10 cellular contexts compared by ENCODE assay signal in genomic region chr20:37291724-37292126, GRCh38. TPM values are rescaled to one million over a fixed set of nuclear protein-coding genes. Genes with fewer than 3 reads are reported as not detected.
DNase-seq lines count a peak whose midpoint lies in the region; ATAC-seq, FAIRE-seq and TF ChIP-seq lines count a peak whose summit lies in the region.
"Had no signal": no experiment of that assay in that cellular context is flagged by ENCODE, and none has a peak within 500 bp of the region (broad histone marks: within the 10 kb centered on the region; RNA-seq: fewer than 3 reads in every experiment).

No MANE protein-coding gene starts in this region.

- no peak overlapping the region for H2AFZ ChIP-seq in OCI-LY7 (ENCODE audit: low read length)
- H2AFZ ChIP-seq: hepatocyte had no signal

- FAIRE-seq in GM12891 (lab: Jason Lieb, UNC) (peak; percentile 54), D721Med (lab: Jason Lieb, UNC) (no peak)

- peaks cover 20 to 26% of the 10 kb centered on the region in 2 donors for H3K36me3 Mint-ChIP-seq in CD4-positive, alpha-beta memory T cell
- H3K36me3 Mint-ChIP-seq in naive thymus-derived CD8-positive, alpha-beta T cell, result peaks cover 7 to 28% (median 20%) of the 10 kb centered on the region in 3 donors

- no peaks in the 10 kb centered on the region for H3K9me2 ChIP-seq in OCI-LY7 (ENCODE audit: insufficient read depth, low read length)

- no peak for DNase-seq in CD4-positive, alpha-beta memory T cell
- DNase-seq in GM12891 (ENCODE audit: insufficient read length, low spot score) (no peak), OCI-LY7 (ENCODE audit: low spot score) (no peak), D721Med (ENCODE audit: insufficient read length, low spot score) (no peak), GF-D8 (lab: John Stamatoyannopoulos, UW) (no peak)
- DNase-seq in naive thymus-derived CD8-positive, alpha-beta T cell, result no peak
- DNase-seq: stimulated activated naive CD4-positive, alpha-beta T cell treated with Interleukin-2 at 50 U/mL for 16 hours had no signal

- POLR2A ChIA-PET in CD4-positive, alpha-beta memory T cell (lab: Charles Lee; ENCODE audit: partially characterized antibody), result no interaction called here
- POLR2A ChIA-PET in OCI-LY7 (lab: Charles Lee), result interaction anchor here (0.6 to 0.9 kb wide), 3 partner anchors 25 to 234 kb away, joined by 3 read pairs; no protein-coding TSS in a partner anchor
- POLR2A ChIA-PET in naive thymus-derived CD8-positive, alpha-beta T cell (lab: Charles Lee), result no interaction called here

- peak; percentile 28; the same call in 1 of the 2 replicates for TF ChIP-seq POLR2A in GM12891 (IDR thresholded peaks at IDR 0.05; ENCODE audit: low read depth, low read length)

- peaks cover 0 to 2% of the 10 kb centered on the region in 2 donors for H3K27me3 Mint-ChIP-seq in CD4-positive, alpha-beta memory T cell
- H3K27me3 Mint-ChIP-seq in naive thymus-derived CD8-positive, alpha-beta T cell, result peaks cover 0 to 1% (median 0%) of the 10 kb centered on the region in 5 donors

- H3K9me3 ChIP-seq in CD4-positive, alpha-beta memory T cell (ENCODE audit: control insufficient read depth in 1 of 2, low read length in 2 of 2), result no peaks in the 10 kb centered on the region
- H3K9me3 ChIP-seq in OCI-LY7 (ENCODE audit: low read length), result no peaks in the 10 kb centered on the region

- peaks cover 24% of the 10 kb centered on the region for H3K4me1 ChIP-seq in CD4-positive, alpha-beta memory T cell (ENCODE audit: insufficient read depth, low read length)
- peaks cover 39% of the 10 kb centered on the region for H3K4me1 ChIP-seq in OCI-LY7 (ENCODE audit: insufficient read depth, low read length, poor library complexity, severe bottlenecking)

- no peaks in the 10 kb centered on the region; the same call in 1 of the 2 replicates for H4K20me1 ChIP-seq in OCI-LY7 (ENCODE audit: insufficient read depth, low read length)

- peak overlapping the region; percentile 77 for H3K4me2 ChIP-seq in OCI-LY7 (ENCODE audit: low read length)
- H3K4me2 ChIP-seq: hepatocyte had no signal

- H3K27ac ChIP-seq in CD4-positive, alpha-beta memory T cell (ENCODE audit: low read depth, low read length), result no peak overlapping the region
- no peak overlapping the region for H3K27ac ChIP-seq in OCI-LY7 (ENCODE audit: low read depth, low read length, poor library complexity, severe bottlenecking)
- H3K27ac ChIP-seq: hepatocyte had no signal

- H3K27me3 ChIP-seq in CD4-positive, alpha-beta memory T cell (ENCODE audit: insufficient read depth, low read length), result no peaks in the 10 kb centered on the region
- H3K27me3 ChIP-seq: hepatocyte had no signal

- no peak for ATAC-seq in naive thymus-derived CD8-positive, alpha-beta T cell
- ATAC-seq in HG03457 (IDR thresholded peaks at IDR 0.05; ENCODE audit: unreplicated experiment), result no peak

- H3K36me3 ChIP-seq in CD4-positive, alpha-beta memory T cell (ENCODE audit: insufficient read depth, low read length), result no peaks in the 10 kb centered on the region
- H3K36me3 ChIP-seq in OCI-LY7 (ENCODE audit: insufficient read depth, low read length), result peaks cover 20% of the 10 kb centered on the region

- H3K79me2 ChIP-seq in OCI-LY7 (ENCODE audit: insufficient read depth, low read depth, low read length), result peaks cover 44% of the 10 kb centered on the region

- H3K4me1 Mint-ChIP-seq in CD4-positive, alpha-beta memory T cell, result peaks cover 32 to 63% (median 45%) of the 10 kb centered on the region in 4 donors
- peaks cover 23 to 68% (median 56%) of the 10 kb centered on the region in 4 donors for H3K4me1 Mint-ChIP-seq in naive thymus-derived CD8-positive, alpha-beta T cell

- CTCF ChIA-PET in CD4-positive, alpha-beta memory T cell (lab: Charles Lee; ENCODE audit: partially characterized antibody), result no interaction called here
- CTCF ChIA-PET in OCI-LY7 (lab: Charles Lee; ENCODE audit: unreplicated experiment), result no interaction called here

- TF ChIP-seq CTCF in OCI-LY7 (conservative IDR thresholded peaks at IDR 0.05; ENCODE audit: low read length), result no peak
- TF ChIP-seq CTCF in D721Med (IDR thresholded peaks at IDR 0.05; ENCODE audit: insufficient read depth, missing control alignments), result no peak

- no peak overlapping the region for H3K4me3 ChIP-seq in CD4-positive, alpha-beta memory T cell (ENCODE audit: low read length in 2 of 2)
- peak overlapping the region; percentile 89 for H3K4me3 ChIP-seq in OCI-LY7 (ENCODE audit: low read depth, low read length, poor library complexity, severe bottlenecking)
- H3K4me3 ChIP-seq: hepatocyte, lung had no signal

- intact Hi-C loops in CD4-positive, alpha-beta memory T cell (cut with micrococcal nuclease), result no loop called here
- intact Hi-C loops in OCI-LY7 (cut with micrococcal nuclease; ENCODE audit: unreplicated experiment), result no loop called here

- peak overlapping the region in 7 of 8 donors; percentile 18 to 76 (median 51) for H3K4me3 Mint-ChIP-seq in CD4-positive, alpha-beta memory T cell
- peak overlapping the region in 9 of 10 donors; percentile 2 to 97 (median 71) for H3K4me3 Mint-ChIP-seq in naive thymus-derived CD8-positive, alpha-beta T cell

- peaks cover 0 to 5% (median 0%) of the 10 kb centered on the region in 8 donors for H3K9me3 Mint-ChIP-seq in CD4-positive, alpha-beta memory T cell
- H3K9me3 Mint-ChIP-seq in naive thymus-derived CD8-positive, alpha-beta T cell, result peaks cover 0 to 10% (median 0%) of the 10 kb centered on the region in 9 donors

- no TSS peak for BruUV-seq in OCI-LY7 (replicated peaks; lab: Mats Ljungman, UMichigan)

- H3K27ac Mint-ChIP-seq in CD4-positive, alpha-beta memory T cell, result peak overlapping the region in 3 of 7 donors; percentile 79 to 92 (median 92)
- H3K27ac Mint-ChIP-seq in naive thymus-derived CD8-positive, alpha-beta T cell, result peak overlapping the region in 4 of 10 donors; percentile 34 to 86 (median 72)

TF ChIP-seq in GM12891, 5 proteins besides CTCF, POLR2A, EP300 and RAD21:
- TF ChIP-seq POU2F2 (IDR thresholded peaks at IDR 0.05; ENCODE audit: low read depth, low read length), result no peak
- TF ChIP-seq PAX5 (IDR thresholded peaks at IDR 0.05; ENCODE audit: insufficient read depth, low read length, severe bottlenecking), result peak; percentile 87
- peak; percentile 46; the same call in 1 of the 2 replicates for TF ChIP-seq POLR2AphosphoS5 (IDR thresholded peaks at IDR 0.05; ENCODE audit: low read depth, low read length)
- 0 out of 2 replicates have a peak, but pooled peaks have one; percentile 44 for TF ChIP-seq TAF1 (IDR thresholded peaks at IDR 0.05; ENCODE audit: low read depth, low read length)
- no peak for TF ChIP-seq SPI1 (IDR thresholded peaks at IDR 0.05; ENCODE audit: low read depth, low read length)
TF ChIP-seq in GM12891: peak in this region for 3.

RNA-seq across cellular contexts. Expression of gene MANBAL, which starts 2.3 kb away (rescaled TPM):
- total RNA-seq in CD4-positive, alpha-beta memory T cell, result 10 to 100 TPM; 11.1 to 11.9 TPM
- 10 to 100 TPM; 18.6 to 25.3 TPM for polyA plus RNA-seq in CD4-positive, alpha-beta memory T cell
- polyA plus RNA-seq in GM12891 (2012; ENCODE audit: low read depth, missing spikeins), result 17.5 TPM
- 2.7 and 5.7 TPM in 2 replicates for total RNA-seq in OCI-LY7 (2014; rRNA removed; shearing (Covaris generic))
- 12.7 and 13.0 TPM in 2 replicates for total RNA-seq in OCI-LY7 (2022)
- total RNA-seq in naive thymus-derived CD8-positive, alpha-beta T cell, result 10 to 100 TPM; 11.5 to 12.8 TPM
- 10 to 100 TPM; 18.9 to 24.7 (median 24.3) TPM for polyA plus RNA-seq in naive thymus-derived CD8-positive, alpha-beta T cell

RNA-seq across cellular contexts. Expression of gene GHRH, which starts 30.1 kb away (rescaled TPM):
- not detected for total RNA-seq in CD4-positive, alpha-beta memory T cell
- polyA plus RNA-seq in CD4-positive, alpha-beta memory T cell, result not detected
- polyA plus RNA-seq in GM12891 (2012; ENCODE audit: low read depth, missing spikeins), result not detected
- total RNA-seq in OCI-LY7 (2014; rRNA removed; shearing (Covaris generic)), result not detected in 2 replicates
- not detected in 2 replicates for total RNA-seq in OCI-LY7 (2022)
- total RNA-seq in naive thymus-derived CD8-positive, alpha-beta T cell, result not detected
- not detected for polyA plus RNA-seq in naive thymus-derived CD8-positive, alpha-beta T cell
- total RNA-seq: hepatocyte, lung had no signal
- polyA plus RNA-seq: hepatocyte, lung had no signal

RNA-seq across cellular contexts. Expression of gene SRC, which starts 54.2 kb away (rescaled TPM):
- total RNA-seq in CD4-positive, alpha-beta memory T cell, result 1 to 10 TPM; 4.1 to 4.5 TPM
- polyA plus RNA-seq in CD4-positive, alpha-beta memory T cell, result under 1 TPM; 0.32 to 0.50 TPM
- 24.6 TPM for polyA plus RNA-seq in GM12891 (2012; ENCODE audit: low read depth, missing spikeins)
- 0.18 and 3.7 TPM in 2 replicates for total RNA-seq in OCI-LY7 (2014; rRNA removed; shearing (Covaris generic))
- total RNA-seq in OCI-LY7 (2022), result 0.72 and 0.89 TPM in 2 replicates
- 1 to 10 TPM in 1 of 2 experiments, under 1 TPM in 1; 0.60 to 2.4 TPM for total RNA-seq in naive thymus-derived CD8-positive, alpha-beta T cell
- under 1 TPM in 1 of 3 donors, not detected in 2; 0.07 TPM for polyA plus RNA-seq in naive thymus-derived CD8-positive, alpha-beta T cell
